20 cellular contexts compared by ENCODE assay signal in the genomic region with DNA sequence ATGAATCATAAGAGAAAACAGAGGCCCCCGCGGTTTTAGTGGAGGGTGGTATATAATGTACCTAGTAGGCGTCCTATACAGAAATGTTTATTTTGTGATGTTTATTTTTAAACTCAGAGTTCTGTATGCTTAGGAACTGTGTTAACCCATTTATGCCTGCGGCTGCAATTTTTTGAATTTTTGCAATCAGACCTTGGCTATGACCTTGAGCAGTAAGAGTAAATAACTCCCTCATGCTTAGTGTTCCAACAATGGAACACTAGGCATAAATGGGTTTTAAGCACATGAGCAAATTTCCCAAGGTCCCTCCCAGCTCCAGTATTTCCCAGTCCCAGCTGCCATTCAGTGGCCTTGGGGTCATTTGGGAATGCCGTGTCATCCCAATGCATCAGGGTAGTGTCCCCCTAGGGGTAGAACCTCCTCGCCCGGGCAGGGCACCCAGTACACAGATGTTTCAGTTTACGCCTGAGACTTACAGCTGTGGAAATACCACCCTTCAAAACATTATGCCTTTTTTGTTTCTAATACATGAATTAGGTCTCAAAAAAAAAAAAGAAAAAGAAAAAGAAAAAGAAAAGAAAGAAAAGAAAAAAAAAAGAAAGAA.
DNase-seq lines count a peak whose midpoint lies in the region; ATAC-seq, FAIRE-seq and TF ChIP-seq lines count a peak whose summit lies in the region.
"Had no signal": no experiment of that assay in that cellular context is flagged by ENCODE, and none has a peak within 500 bp of the region (broad histone marks: within the 10 kb centered on the region; RNA-seq: fewer than 3 reads in every experiment).

No MANE protein-coding gene starts in this region.

- H3K14ac ChIP-seq in trophoblast cell (ENCODE audit: low read length) = peak overlapping the region; percentile 20

- peaks cover 2% of the 10 kb centered on the region for H3K27me3 Mint-ChIP-seq in GM23338 (ENCODE audit: insufficient read depth, low read depth, poor library complexity)

- peaks cover 8% of the 10 kb centered on the region; the same call in 1 of the 2 replicates for H3K9me2 ChIP-seq in GM23338 (ENCODE audit: insufficient read depth)
- H3K9me2 ChIP-seq: SK-N-SH had no signal

- H3K4me3 ChIP-seq in GM23338 = no peak overlapping the region
- no peak overlapping the region for H3K4me3 ChIP-seq in brain microvascular endothelial cell (ENCODE audit: low read depth, low read length)
- no peak overlapping the region for H3K4me3 ChIP-seq in keratinocyte (ENCODE audit: control insufficient read depth in 2 of 3, extremely low read depth in 1 of 3, insufficient read depth in 2 of 3, low read depth in 1 of 3, low read length in 3 of 3)
- no peak overlapping the region for H3K4me3 ChIP-seq in trophoblast cell (ENCODE audit: low read depth, low read length)
- H3K4me3 ChIP-seq: K562 had no signal

- peak overlapping the region; percentile 13 for H4K8ac ChIP-seq in trophoblast cell (ENCODE audit: low read depth, low read length)

- H3K27me3 ChIP-seq in GM23338 (ENCODE audit: insufficient read depth) (no peaks in the 10 kb centered on the region), brain microvascular endothelial cell (replicated peaks) (no peaks in the 10 kb centered on the region), keratinocyte (ENCODE audit: control insufficient read depth, extremely low read depth, insufficient read depth, low read length) (no peaks in the 10 kb centered on the region), trophoblast cell (ENCODE audit: insufficient read depth, low read length) (no peaks in the 10 kb centered on the region)

- in situ Hi-C loops in brain microvascular endothelial cell (cut with HindIII; ENCODE audit: low pct_ligation_motif_present, low sequenced_read_pairs) = no loop called here

- ATAC-seq in GM23338 (peak; percentile 36), GM19397 (IDR thresholded peaks at IDR 0.05; ENCODE audit: unreplicated experiment) (no peak)
- no peak for ATAC-seq in stimulated activated effector memory CD8-positive, alpha-beta T cell treated with anti-CD3 and anti-CD28 coated beads, Interleukin-12 subunit alpha, Interleukin-12 subunit beta, amount 100 ng/mL, for 72 hours
- ATAC-seq: HCT116, K562 had no signal

- H3K27ac ChIP-seq in GM23338 (ENCODE audit: low read depth) (no peak overlapping the region; the same call in 1 of the 2 replicates), brain microvascular endothelial cell (no peak overlapping the region), keratinocyte (ENCODE audit: control insufficient read depth, insufficient read depth, low read length) (no peak overlapping the region), trophoblast cell (ENCODE audit: low read depth, low read length) (no peak overlapping the region)

- H3K4me1 Mint-ChIP-seq in GM23338 = peaks cover 38% of the 10 kb centered on the region
- no peaks in the 10 kb centered on the region for H3K4me1 Mint-ChIP-seq in stimulated activated effector memory CD8-positive, alpha-beta T cell treated with anti-CD3 and anti-CD28 coated beads, Interleukin-12 subunit alpha, Interleukin-12 subunit beta, amount 100 ng/mL, for 72 hours

- peaks cover 6% of the 10 kb centered on the region; the same call in 1 of the 3 replicates for H3K36me3 Mint-ChIP-seq in GM23338 (ENCODE audit: low read depth)
- no peaks in the 10 kb centered on the region for H3K36me3 Mint-ChIP-seq in stimulated activated effector memory CD8-positive, alpha-beta T cell treated with anti-CD3 and anti-CD28 coated beads, Interleukin-12 subunit alpha, Interleukin-12 subunit beta, amount 100 ng/mL, for 72 hours

- peak overlapping the region; percentile 67 for H2BK12ac ChIP-seq in trophoblast cell (ENCODE audit: low read length)

- peak overlapping the region; percentile 60; the same call in 1 of the 2 replicates for H3K4me2 ChIP-seq in GM23338
- H3K4me2 ChIP-seq in keratinocyte (ENCODE audit: control insufficient read depth, extremely low read depth, insufficient read depth, low read depth, low read length) = no peak overlapping the region
- no peak overlapping the region for H3K4me2 ChIP-seq in trophoblast cell (ENCODE audit: low read length)
- H3K4me2 ChIP-seq: SK-N-SH had no signal

- peak; percentile 17 for FAIRE-seq in keratinocyte (lab: Jason Lieb, UNC)
- FAIRE-seq: G401.6, K562 had no signal

- no peak overlapping the region for H3K18ac ChIP-seq in trophoblast cell (ENCODE audit: low read length)

- no peaks in the 10 kb centered on the region for H3K79me1 ChIP-seq in trophoblast cell (ENCODE audit: low read length)

- no peaks in the 10 kb centered on the region for H3K9me1 ChIP-seq in keratinocyte (ENCODE audit: control insufficient read depth, extremely low read depth, insufficient read depth, low read length)

- H3K4me3 Mint-ChIP-seq in GM23338 = no peak overlapping the region
- H3K4me3 Mint-ChIP-seq in stimulated activated effector memory CD8-positive, alpha-beta T cell treated with anti-CD3 and anti-CD28 coated beads, Interleukin-12 subunit alpha, Interleukin-12 subunit beta, amount 100 ng/mL, for 72 hours = no peak overlapping the region

- no peaks in the 10 kb centered on the region for H3K79me2 ChIP-seq in GM23338 (replicated peaks; ENCODE audit: insufficient read depth)
- no peaks in the 10 kb centered on the region for H3K79me2 ChIP-seq in keratinocyte (ENCODE audit: control insufficient read depth, insufficient read depth, low read length)
- H3K79me2 ChIP-seq in trophoblast cell (ENCODE audit: control insufficient read depth, insufficient read depth, low read length, poor library complexity) = no peaks in the 10 kb centered on the region

- no peak overlapping the region for H4K91ac ChIP-seq in trophoblast cell (ENCODE audit: low read depth, low read length)

- H2AFZ ChIP-seq in GM23338 = peak overlapping the region; percentile 70; the same call in 1 of the 2 replicates
- H2AFZ ChIP-seq in keratinocyte (ENCODE audit: control insufficient read depth, low read length) = no peak overlapping the region
- no peak overlapping the region for H2AFZ ChIP-seq in trophoblast cell (ENCODE audit: insufficient read depth, low read length, poor library complexity)

- H3K4me1 ChIP-seq in GM23338 (ENCODE audit: insufficient read depth) = peaks cover 40% of the 10 kb centered on the region
- H3K4me1 ChIP-seq in keratinocyte (ENCODE audit: control insufficient read depth, extremely low read depth, insufficient read depth, low read length) = peaks cover 13% of the 10 kb centered on the region
- H3K4me1 ChIP-seq in trophoblast cell (ENCODE audit: control insufficient read depth in 1 of 2, insufficient read depth in 2 of 2, low read length in 2 of 2) = peaks cover 3 to 5% of the 10 kb centered on the region in 2 experiments

- peak overlapping the region; percentile 25 for H2BK120ac ChIP-seq in trophoblast cell (ENCODE audit: insufficient read depth, low read length, poor library complexity)

- TF ChIP-seq CTCF in GM23338 (conservative IDR thresholded peaks at IDR 0.05; ENCODE audit: low read depth in 2 of 2) (peak in 1 of 2 experiments; percentile 30; a peak in 2 of 4 replicates), brain microvascular endothelial cell (IDR thresholded peaks at IDR 0.05; ENCODE audit: low read depth, low read length, missing control alignments) (peak; percentile 13), keratinocyte (optimal IDR thresholded peaks at IDR 0.05 in 1 of 3, IDR thresholded peaks at IDR 0.05 in 1 of 3, conservative IDR thresholded peaks at IDR 0.05 in 1 of 3; ENCODE audit: extremely low read depth in 1 of 3, insufficient read depth in 2 of 3, low read length in 3 of 3) (no peak)

- dilution Hi-C loops in keratinocyte (cut with MboI; ENCODE audit: extremely low pct_ligation_motif_present, low sequenced_read_pairs) = no loop called here

- H2AK5ac ChIP-seq in trophoblast cell (ENCODE audit: low read length) = no peak overlapping the region

- H3K9ac ChIP-seq in keratinocyte (ENCODE audit: control insufficient read depth, extremely low read depth, insufficient read depth, low read length) = no peak overlapping the region
- H3K9ac ChIP-seq in trophoblast cell (ENCODE audit: low read length) = no peak overlapping the region
- H3K9ac ChIP-seq: SK-N-SH had no signal

- H3K23ac ChIP-seq in trophoblast cell (ENCODE audit: low read length) = no peak overlapping the region

- no CpG with 5 or more reads among the region's 8 CpGs for WGBS in trophoblast cell (ENCODE audit: extremely low coverage, insufficient coverage, insufficient read length)

- peak overlapping the region; percentile 6 for H2BK5ac ChIP-seq in trophoblast cell (ENCODE audit: low read depth, low read length, poor library complexity)

- H3F3A ChIP-seq in GM23338 (replicated peaks; ENCODE audit: low read depth) = no peaks in the 10 kb centered on the region

- no peaks in the 10 kb centered on the region for H3K36me3 ChIP-seq in GM23338 (ENCODE audit: insufficient read depth)
- no peaks in the 10 kb centered on the region for H3K36me3 ChIP-seq in brain microvascular endothelial cell (replicated peaks)
- H3K36me3 ChIP-seq in keratinocyte (ENCODE audit: control insufficient read depth in 2 of 2, extremely low read depth in 1 of 2, insufficient read depth in 2 of 2, low read length in 2 of 2) = no peaks in the 10 kb centered on the region
- H3K36me3 ChIP-seq in trophoblast cell (ENCODE audit: control insufficient read depth in 1 of 2, insufficient read depth in 2 of 2, low read length in 2 of 2) = no peaks in the 10 kb centered on the region

- peak overlapping the region; percentile 90 for H3K27ac Mint-ChIP-seq in GM23338
- no peak overlapping the region for H3K27ac Mint-ChIP-seq in stimulated activated effector memory CD8-positive, alpha-beta T cell treated with anti-CD3 and anti-CD28 coated beads, Interleukin-12 subunit alpha, Interleukin-12 subunit beta, amount 100 ng/mL, for 72 hours

- no peak for DNase-seq in GM23338 (ENCODE audit: low spot score)
- DNase-seq in brain microvascular endothelial cell = no peak
- no peak for DNase-seq in keratinocyte (ENCODE audit: low read depth, low spot score)
- no peak for DNase-seq in trophoblast cell
- no peak for DNase-seq in stimulated activated effector memory CD8-positive, alpha-beta T cell treated with anti-CD3 and anti-CD28 coated beads, Interleukin-12 subunit alpha, Interleukin-12 subunit beta, amount 100 ng/mL, for 72 hours (ENCODE audit: low spot score in 2 of 2)
- DNase-seq in DMS79 (lab: John Stamatoyannopoulos, UW) = no peak
- no peak for DNase-seq in NCI-H82 (lab: John Stamatoyannopoulos, UW)
- DNase-seq: ACHN, DND-41, NCI-H1105, NCI-H1694, NCI-H2227 treated with DMSO at 0.1 percent for 48 hours, NCI-H510A treated with DMSO at 0.1 percent for 48 hours, NCI-H774, SHP77 treated with DMSO at 0.1 percent for 48 hours, SK-N-SH had no signal

- H4K12ac ChIP-seq in trophoblast cell (ENCODE audit: low read depth, low read length) = no peak overlapping the region

- H3K9me3 ChIP-seq in keratinocyte (ENCODE audit: control insufficient read depth, low read depth, low read length) = no peaks in the 10 kb centered on the region
- peaks cover 6% of the 10 kb centered on the region for H3K9me3 ChIP-seq in trophoblast cell (ENCODE audit: insufficient read depth, low read depth, low read length)
- H3K9me3 ChIP-seq: SK-N-SH had no signal

- peaks cover 18% of the 10 kb centered on the region for H3K9me3 Mint-ChIP-seq in GM23338
- peaks cover 10% of the 10 kb centered on the region for H3K9me3 Mint-ChIP-seq in stimulated activated effector memory CD8-positive, alpha-beta T cell treated with anti-CD3 and anti-CD28 coated beads, Interleukin-12 subunit alpha, Interleukin-12 subunit beta, amount 100 ng/mL, for 72 hours

- H3K4ac ChIP-seq in trophoblast cell (ENCODE audit: low read depth, low read length) = no peak overlapping the region

- H4K20me1 ChIP-seq in GM23338 (replicated peaks; ENCODE audit: insufficient read depth) (no peaks in the 10 kb centered on the region), keratinocyte (ENCODE audit: control insufficient read depth, extremely low read depth, insufficient read depth, low read length) (no peaks in the 10 kb centered on the region)
